Comparison of ENCODE assay signal across 25 cellular contexts in genomic region chr1:117795792-117796191, GRCh38.
"Had no signal": no experiment of that assay in that cellular context is flagged by ENCODE, and none has a peak within 500 bp of the region (broad histone marks: within the 10 kb centered on the region; RNA-seq: fewer than 3 reads in every experiment).

No MANE protein-coding gene starts in this region.

- H3K4me1 Mint-ChIP-seq: activated naive CD8-positive, alpha-beta T cell treated with anti-CD3 and anti-CD28 coated beads, Interleukin-2, amount 50 U/mL, for 24 hours had no signal

- H3K4me3 ChIP-seq: body of pancreas, cardiac muscle cell, gastroesophageal sphincter, lower lobe of right lung, mucosa of descending colon, suprapubic skin, tibial nerve had no signal

- H3K27ac ChIP-seq: body of pancreas, cardiac muscle cell, gastroesophageal sphincter, lower lobe of right lung, suprapubic skin, tibial nerve had no signal

- H3K4me1 ChIP-seq: body of pancreas, lower lobe of right lung, suprapubic skin had no signal

- DNase-seq: activated CD4-positive, alpha-beta T cell treated with anti-CD3 and anti-CD28 coated beads for 4 hours; activated CD4-positive, alpha-beta T cell treated with anti-CD3 and anti-CD28 coated beads, Interleukin-2, amount 50 U/mL, for 48 hours; activated CD4-positive, CD25-positive, alpha-beta regulatory T cell; activated CD8-positive, alpha-beta memory T cell treated with anti-CD3 and anti-CD28 coated beads, Interleukin-2, amount 50 U/mL, for 48 hours; activated effector memory CD4-positive, alpha-beta T cell treated with Interleukin-2 at 50 U/mL for 16 hours; activated naive CD4-positive, alpha-beta T cell treated with anti-CD3 and anti-CD28 coated beads, Interleukin-2, amount 50 U/mL, for 16 hours; activated naive CD8-positive, alpha-beta T cell treated with anti-CD3 and anti-CD28 coated beads, Interleukin-2, amount 50 U/mL, for 24 hours; activated T-cell treated with anti-CD3 and anti-CD28 coated beads, Interleukin-2, amount 50 U/mL, for 48 hours; effector CD4-positive, alpha-beta T cell; erythroblast; head of caudate nucleus; hypothalamus; lower lobe of right lung; mucosa of descending colon; nucleus accumbens; stimulated activated CD4-positive, alpha-beta T cell treated with anti-CD3 and anti-CD28 coated beads, Interleukin-12 subunit alpha, Interleukin-12 subunit beta, amount 100 ng/mL, for 4 hours; stimulated activated CD4-positive, alpha-beta T cell treated with anti-CD3 and anti-CD28 coated beads, Interleukin-4, amount 100 ng/mL, for 4 hours had no signal

- H3K4me3 Mint-ChIP-seq: activated naive CD8-positive, alpha-beta T cell treated with anti-CD3 and anti-CD28 coated beads, Interleukin-2, amount 50 U/mL, for 24 hours; dendritic cell treated with granulocyte-macrophage colony-stimulating factor and Interleukin-4, amounts not matched to agents 40 ng/mL and 50 ng/mL, for 4 days; stimulated activated naive CD8-positive, alpha-beta T cell treated with anti-CD3 and anti-CD28 coated beads, Interleukin-15, Interleukin-2, amounts not matched to agents 100 ng/mL and 50 ng/mL, for 24 hours; T-helper 1 cell treated with Interleukin-12 subunit alpha and Interleukin-12 subunit beta and Interleukin-4 antibody, amounts not matched to agents 30 μg/mL and 1 μg/mL, for 36 hours had no signal

- H3K36me3 ChIP-seq: cardiac muscle cell, gastroesophageal sphincter, lower lobe of right lung, suprapubic skin, tibial nerve had no signal

- H3K27me3 ChIP-seq: body of pancreas, cardiac muscle cell, gastroesophageal sphincter, suprapubic skin, tibial nerve had no signal

- H3K27me3 Mint-ChIP-seq: dendritic cell treated with granulocyte-macrophage colony-stimulating factor and Interleukin-4, amounts not matched to agents 40 ng/mL and 50 ng/mL, for 4 days had no signal

- H3K27ac Mint-ChIP-seq: activated naive CD8-positive, alpha-beta T cell treated with anti-CD3 and anti-CD28 coated beads, Interleukin-2, amount 50 U/mL, for 24 hours; dendritic cell treated with granulocyte-macrophage colony-stimulating factor and Interleukin-4, amounts not matched to agents 40 ng/mL and 50 ng/mL, for 4 days; stimulated activated naive CD8-positive, alpha-beta T cell treated with anti-CD3 and anti-CD28 coated beads, Interleukin-15, Interleukin-2, amounts not matched to agents 100 ng/mL and 50 ng/mL, for 24 hours; T-helper 1 cell treated with Interleukin-12 subunit alpha and Interleukin-12 subunit beta and Interleukin-4 antibody, amounts not matched to agents 30 μg/mL and 1 μg/mL, for 36 hours had no signal

- H3K9me3 ChIP-seq: body of pancreas, gastroesophageal sphincter, lower lobe of right lung, mucosa of descending colon, suprapubic skin, tibial nerve had no signal

- ATAC-seq: activated naive CD8-positive, alpha-beta T cell treated with anti-CD3 and anti-CD28 coated beads, Interleukin-2, amount 50 U/mL, for 24 hours; body of pancreas; gastroesophageal sphincter; mucosa of descending colon had no signal

- H3K9me3 Mint-ChIP-seq: activated naive CD8-positive, alpha-beta T cell treated with anti-CD3 and anti-CD28 coated beads, Interleukin-2, amount 50 U/mL, for 24 hours; stimulated activated naive CD8-positive, alpha-beta T cell treated with anti-CD3 and anti-CD28 coated beads, Interleukin-15, Interleukin-2, amounts not matched to agents 100 ng/mL and 50 ng/mL, for 24 hours; T-helper 1 cell treated with Interleukin-12 subunit alpha and Interleukin-12 subunit beta and Interleukin-4 antibody, amounts not matched to agents 30 μg/mL and 1 μg/mL, for 36 hours had no signal
